1 cellular context compared by ENCODE assay signal in the genomic region with DNA sequence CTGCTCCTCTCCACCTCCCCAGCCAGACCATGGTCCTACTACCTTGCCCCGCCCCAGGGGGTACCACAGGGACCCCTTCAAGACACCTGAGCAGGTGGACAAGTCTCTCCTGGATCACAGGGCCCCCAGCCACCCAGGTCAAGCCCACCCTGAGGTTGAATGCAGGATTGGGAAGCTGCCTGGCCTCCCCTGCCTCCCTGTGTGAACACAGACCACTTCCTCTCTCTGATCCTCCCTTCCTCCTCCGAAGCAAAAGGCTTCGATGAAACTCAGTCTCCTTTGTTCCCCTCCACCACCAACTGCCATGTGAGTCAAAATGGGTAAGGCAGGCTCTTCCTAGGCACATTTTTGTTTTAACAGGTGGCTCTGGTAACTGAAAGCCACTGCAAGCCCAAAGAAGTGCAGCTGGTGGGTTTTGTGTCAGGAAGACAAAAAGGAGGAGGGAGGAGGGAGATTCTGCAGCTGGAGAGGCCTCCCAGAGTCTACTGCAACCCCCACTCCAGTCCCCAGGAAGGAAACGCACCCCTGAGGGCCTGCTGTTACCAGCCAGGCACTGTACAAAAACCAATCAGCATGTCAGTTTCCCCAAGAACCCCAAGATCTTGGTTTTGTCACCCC.
TF ChIP-seq lines count a peak whose summit lies in the region.

No MANE protein-coding gene starts in this region.

TF ChIP-seq in A549, 52 proteins besides CTCF, POLR2A, EP300 and RAD21 (continued from another document):
- TF ChIP-seq, protein P1, sequence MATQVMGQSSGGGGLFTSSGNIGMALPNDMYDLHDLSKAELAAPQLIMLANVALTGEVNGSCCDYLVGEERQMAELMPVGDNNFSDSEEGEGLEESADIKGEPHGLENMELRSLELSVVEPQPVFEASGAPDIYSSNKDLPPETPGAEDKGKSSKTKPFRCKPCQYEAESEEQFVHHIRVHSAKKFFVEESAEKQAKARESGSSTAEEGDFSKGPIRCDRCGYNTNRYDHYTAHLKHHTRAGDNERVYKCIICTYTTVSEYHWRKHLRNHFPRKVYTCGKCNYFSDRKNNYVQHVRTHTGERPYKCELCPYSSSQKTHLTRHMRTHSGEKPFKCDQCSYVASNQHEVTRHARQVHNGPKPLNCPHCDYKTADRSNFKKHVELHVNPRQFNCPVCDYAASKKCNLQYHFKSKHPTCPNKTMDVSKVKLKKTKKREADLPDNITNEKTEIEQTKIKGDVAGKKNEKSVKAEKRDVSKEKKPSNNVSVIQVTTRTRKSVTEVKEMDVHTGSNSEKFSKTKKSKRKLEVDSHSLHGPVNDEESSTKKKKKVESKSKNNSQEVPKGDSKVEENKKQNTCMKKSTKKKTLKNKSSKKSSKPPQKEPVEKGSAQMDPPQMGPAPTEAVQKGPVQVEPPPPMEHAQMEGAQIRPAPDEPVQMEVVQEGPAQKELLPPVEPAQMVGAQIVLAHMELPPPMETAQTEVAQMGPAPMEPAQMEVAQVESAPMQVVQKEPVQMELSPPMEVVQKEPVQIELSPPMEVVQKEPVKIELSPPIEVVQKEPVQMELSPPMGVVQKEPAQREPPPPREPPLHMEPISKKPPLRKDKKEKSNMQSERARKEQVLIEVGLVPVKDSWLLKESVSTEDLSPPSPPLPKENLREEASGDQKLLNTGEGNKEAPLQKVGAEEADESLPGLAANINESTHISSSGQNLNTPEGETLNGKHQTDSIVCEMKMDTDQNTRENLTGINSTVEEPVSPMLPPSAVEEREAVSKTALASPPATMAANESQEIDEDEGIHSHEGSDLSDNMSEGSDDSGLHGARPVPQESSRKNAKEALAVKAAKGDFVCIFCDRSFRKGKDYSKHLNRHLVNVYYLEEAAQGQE (IDR thresholded peaks at IDR 0.05), result no peak
- no peak for TF ChIP-seq KDM5A (IDR thresholded peaks at IDR 0.05)
- no peak for TF ChIP-seq RFX5 (IDR thresholded peaks at IDR 0.05)
